ENCODE assay signal across 2 cellular contexts in genomic region chr16:14338236-14338635, GRCh38.
A peak's percentile ranks its signal among the peaks of the same experiment; 100 is the strongest.
TF ChIP-seq lines count a peak whose summit lies in the region.

No MANE protein-coding gene starts in this region.

TF ChIP-seq in HepG2, 621 proteins besides CTCF, POLR2A, EP300 and RAD21:
- TF ChIP-seq ZNF282 (IDR thresholded peaks at IDR 0.05; ENCODE audit: partially characterized antibody) = peak; percentile 44
- TF ChIP-seq ZNF678 (CRISPR knock-in tag; IDR thresholded peaks at IDR 0.05) = no peak
- TF ChIP-seq FOXP1 (IDR thresholded peaks at IDR 0.05) = 0 out of 2 replicates have a peak, but pooled peaks have one; percentile 12
- no peak for TF ChIP-seq FOXP1 (CRISPR knock-in tag; IDR thresholded peaks at IDR 0.05)
- no peak for TF ChIP-seq ZNF24 (IDR thresholded peaks at IDR 0.05)
- no peak for TF ChIP-seq ZNF253 (CRISPR knock-in tag; IDR thresholded peaks at IDR 0.05; ENCODE audit: borderline replicate concordance)
- peak; percentile 56; the same call in 1 of the 2 replicates for TF ChIP-seq ZSCAN21 (CRISPR knock-in tag; IDR thresholded peaks at IDR 0.05; ENCODE audit: borderline replicate concordance)
- TF ChIP-seq PHF5A (CRISPR knock-in tag; IDR thresholded peaks at IDR 0.05; ENCODE audit: low read depth, unreplicated experiment) = no peak
- peak; percentile 77; the same call in 1 of the 2 replicates for TF ChIP-seq NONO (IDR thresholded peaks at IDR 0.05)
- no peak for TF ChIP-seq NONO (CRISPR knock-in tag; conservative IDR thresholded peaks at IDR 0.05)
- no peak for TF ChIP-seq NR1H2 (CRISPR knock-in tag; IDR thresholded peaks at IDR 0.05; ENCODE audit: borderline replicate concordance, low read depth)
- no peak for TF ChIP-seq ASH2L (IDR thresholded peaks at IDR 0.05; ENCODE audit: insufficient read length, low read depth, low read length)
- no peak for TF ChIP-seq SRSF9 (IDR thresholded peaks at IDR 0.05; ENCODE audit: borderline replicate concordance, insufficient read depth, low read depth, low read length, poor library complexity, severe bottlenecking)
- TF ChIP-seq IKZF1 (IDR thresholded peaks at IDR 0.05) = peak; percentile 97
- TF ChIP-seq ZNF468 (CRISPR knock-in tag; IDR thresholded peaks at IDR 0.05) = peak; percentile 64; the same call in 1 of the 2 replicates
- TF ChIP-seq ZNF746 (CRISPR knock-in tag; IDR thresholded peaks at IDR 0.05) = peak; percentile 38; the same call in 1 of the 2 replicates
- TF ChIP-seq GATA4 (IDR thresholded peaks at IDR 0.05; ENCODE audit: borderline replicate concordance, low read depth) = no peak
- no peak for TF ChIP-seq ZNF138 (CRISPR knock-in tag; IDR thresholded peaks at IDR 0.05; ENCODE audit: low read depth)
- TF ChIP-seq FOXA1 (IDR thresholded peaks at IDR 0.05) = peak; percentile 34; the same call in 1 of the 2 replicates
- TF ChIP-seq FOXA1 (CRISPR knock-in tag; IDR thresholded peaks at IDR 0.05) = no peak
- TF ChIP-seq ZBTB42 (CRISPR knock-in tag; IDR thresholded peaks at IDR 0.05) = 0 out of 2 replicates have a peak, but pooled peaks have one; percentile 14
- peak; percentile 64 for TF ChIP-seq HNRNPK (IDR thresholded peaks at IDR 0.05; ENCODE audit: low read depth, low read length, poor library complexity, severe bottlenecking)
- TF ChIP-seq KAT8 (CRISPR knock-in tag; IDR thresholded peaks at IDR 0.05) = no peak
- peak; percentile 16; the same call in 1 of the 2 replicates for TF ChIP-seq MAFG (CRISPR knock-in tag; IDR thresholded peaks at IDR 0.05)
- peak; percentile 61 for TF ChIP-seq PCBP2 (optimal IDR thresholded peaks at IDR 0.05; ENCODE audit: low read depth, low read length, poor library complexity, severe bottlenecking)
- 0 out of 2 replicates have a peak, but pooled peaks have one; percentile 61 for TF ChIP-seq ZFP36L1 (CRISPR knock-in tag; IDR thresholded peaks at IDR 0.05)
- TF ChIP-seq ZNF891 (CRISPR knock-in tag; IDR thresholded peaks at IDR 0.05) = no peak
- TF ChIP-seq, protein P1, sequence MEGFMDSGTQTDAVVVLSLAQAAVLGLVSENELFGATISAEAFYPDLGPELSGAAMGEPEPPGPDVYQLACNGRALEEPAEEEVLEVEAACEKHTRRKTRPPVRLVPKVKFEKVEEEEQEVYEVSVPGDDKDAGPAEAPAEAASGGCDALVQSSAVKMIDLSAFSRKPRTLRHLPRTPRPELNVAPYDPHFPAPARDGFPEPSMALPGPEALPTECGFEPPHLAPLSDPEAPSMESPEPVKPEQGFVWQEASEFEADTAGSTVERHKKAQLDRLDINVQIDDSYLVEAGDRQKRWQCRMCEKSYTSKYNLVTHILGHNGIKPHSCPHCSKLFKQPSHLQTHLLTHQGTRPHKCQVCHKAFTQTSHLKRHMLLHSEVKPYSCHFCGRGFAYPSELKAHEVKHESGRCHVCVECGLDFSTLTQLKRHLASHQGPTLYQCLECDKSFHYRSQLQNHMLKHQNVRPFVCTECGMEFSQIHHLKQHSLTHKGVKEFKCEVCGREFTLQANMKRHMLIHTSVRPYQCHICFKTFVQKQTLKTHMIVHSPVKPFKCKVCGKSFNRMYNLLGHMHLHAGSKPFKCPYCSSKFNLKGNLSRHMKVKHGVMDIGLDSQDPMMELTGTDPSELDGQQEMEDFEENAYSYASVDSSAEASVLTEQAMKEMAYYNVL (CRISPR knock-in tag; IDR thresholded peaks at IDR 0.05; ENCODE audit: borderline replicate concordance) = 0 out of 2 replicates have a peak, but pooled peaks have one; percentile 27
- no peak for TF ChIP-seq ZNF83 (CRISPR knock-in tag; IDR thresholded peaks at IDR 0.05; ENCODE audit: borderline replicate concordance)
- TF ChIP-seq ZHX1 (CRISPR knock-in tag; IDR thresholded peaks at IDR 0.05; ENCODE audit: low read depth) = 0 out of 2 replicates have a peak, but pooled peaks have one; percentile 40

TF ChIP-seq in H1, 55 proteins besides CTCF, POLR2A, EP300 and RAD21:
- TF ChIP-seq TEAD4 (IDR thresholded peaks at IDR 0.05; ENCODE audit: low read depth, low read length) = no peak
- TF ChIP-seq GTF2F1 (IDR thresholded peaks at IDR 0.05; ENCODE audit: borderline replicate concordance, low read depth, low read length) = no peak
- TF ChIP-seq, protein P2, sequence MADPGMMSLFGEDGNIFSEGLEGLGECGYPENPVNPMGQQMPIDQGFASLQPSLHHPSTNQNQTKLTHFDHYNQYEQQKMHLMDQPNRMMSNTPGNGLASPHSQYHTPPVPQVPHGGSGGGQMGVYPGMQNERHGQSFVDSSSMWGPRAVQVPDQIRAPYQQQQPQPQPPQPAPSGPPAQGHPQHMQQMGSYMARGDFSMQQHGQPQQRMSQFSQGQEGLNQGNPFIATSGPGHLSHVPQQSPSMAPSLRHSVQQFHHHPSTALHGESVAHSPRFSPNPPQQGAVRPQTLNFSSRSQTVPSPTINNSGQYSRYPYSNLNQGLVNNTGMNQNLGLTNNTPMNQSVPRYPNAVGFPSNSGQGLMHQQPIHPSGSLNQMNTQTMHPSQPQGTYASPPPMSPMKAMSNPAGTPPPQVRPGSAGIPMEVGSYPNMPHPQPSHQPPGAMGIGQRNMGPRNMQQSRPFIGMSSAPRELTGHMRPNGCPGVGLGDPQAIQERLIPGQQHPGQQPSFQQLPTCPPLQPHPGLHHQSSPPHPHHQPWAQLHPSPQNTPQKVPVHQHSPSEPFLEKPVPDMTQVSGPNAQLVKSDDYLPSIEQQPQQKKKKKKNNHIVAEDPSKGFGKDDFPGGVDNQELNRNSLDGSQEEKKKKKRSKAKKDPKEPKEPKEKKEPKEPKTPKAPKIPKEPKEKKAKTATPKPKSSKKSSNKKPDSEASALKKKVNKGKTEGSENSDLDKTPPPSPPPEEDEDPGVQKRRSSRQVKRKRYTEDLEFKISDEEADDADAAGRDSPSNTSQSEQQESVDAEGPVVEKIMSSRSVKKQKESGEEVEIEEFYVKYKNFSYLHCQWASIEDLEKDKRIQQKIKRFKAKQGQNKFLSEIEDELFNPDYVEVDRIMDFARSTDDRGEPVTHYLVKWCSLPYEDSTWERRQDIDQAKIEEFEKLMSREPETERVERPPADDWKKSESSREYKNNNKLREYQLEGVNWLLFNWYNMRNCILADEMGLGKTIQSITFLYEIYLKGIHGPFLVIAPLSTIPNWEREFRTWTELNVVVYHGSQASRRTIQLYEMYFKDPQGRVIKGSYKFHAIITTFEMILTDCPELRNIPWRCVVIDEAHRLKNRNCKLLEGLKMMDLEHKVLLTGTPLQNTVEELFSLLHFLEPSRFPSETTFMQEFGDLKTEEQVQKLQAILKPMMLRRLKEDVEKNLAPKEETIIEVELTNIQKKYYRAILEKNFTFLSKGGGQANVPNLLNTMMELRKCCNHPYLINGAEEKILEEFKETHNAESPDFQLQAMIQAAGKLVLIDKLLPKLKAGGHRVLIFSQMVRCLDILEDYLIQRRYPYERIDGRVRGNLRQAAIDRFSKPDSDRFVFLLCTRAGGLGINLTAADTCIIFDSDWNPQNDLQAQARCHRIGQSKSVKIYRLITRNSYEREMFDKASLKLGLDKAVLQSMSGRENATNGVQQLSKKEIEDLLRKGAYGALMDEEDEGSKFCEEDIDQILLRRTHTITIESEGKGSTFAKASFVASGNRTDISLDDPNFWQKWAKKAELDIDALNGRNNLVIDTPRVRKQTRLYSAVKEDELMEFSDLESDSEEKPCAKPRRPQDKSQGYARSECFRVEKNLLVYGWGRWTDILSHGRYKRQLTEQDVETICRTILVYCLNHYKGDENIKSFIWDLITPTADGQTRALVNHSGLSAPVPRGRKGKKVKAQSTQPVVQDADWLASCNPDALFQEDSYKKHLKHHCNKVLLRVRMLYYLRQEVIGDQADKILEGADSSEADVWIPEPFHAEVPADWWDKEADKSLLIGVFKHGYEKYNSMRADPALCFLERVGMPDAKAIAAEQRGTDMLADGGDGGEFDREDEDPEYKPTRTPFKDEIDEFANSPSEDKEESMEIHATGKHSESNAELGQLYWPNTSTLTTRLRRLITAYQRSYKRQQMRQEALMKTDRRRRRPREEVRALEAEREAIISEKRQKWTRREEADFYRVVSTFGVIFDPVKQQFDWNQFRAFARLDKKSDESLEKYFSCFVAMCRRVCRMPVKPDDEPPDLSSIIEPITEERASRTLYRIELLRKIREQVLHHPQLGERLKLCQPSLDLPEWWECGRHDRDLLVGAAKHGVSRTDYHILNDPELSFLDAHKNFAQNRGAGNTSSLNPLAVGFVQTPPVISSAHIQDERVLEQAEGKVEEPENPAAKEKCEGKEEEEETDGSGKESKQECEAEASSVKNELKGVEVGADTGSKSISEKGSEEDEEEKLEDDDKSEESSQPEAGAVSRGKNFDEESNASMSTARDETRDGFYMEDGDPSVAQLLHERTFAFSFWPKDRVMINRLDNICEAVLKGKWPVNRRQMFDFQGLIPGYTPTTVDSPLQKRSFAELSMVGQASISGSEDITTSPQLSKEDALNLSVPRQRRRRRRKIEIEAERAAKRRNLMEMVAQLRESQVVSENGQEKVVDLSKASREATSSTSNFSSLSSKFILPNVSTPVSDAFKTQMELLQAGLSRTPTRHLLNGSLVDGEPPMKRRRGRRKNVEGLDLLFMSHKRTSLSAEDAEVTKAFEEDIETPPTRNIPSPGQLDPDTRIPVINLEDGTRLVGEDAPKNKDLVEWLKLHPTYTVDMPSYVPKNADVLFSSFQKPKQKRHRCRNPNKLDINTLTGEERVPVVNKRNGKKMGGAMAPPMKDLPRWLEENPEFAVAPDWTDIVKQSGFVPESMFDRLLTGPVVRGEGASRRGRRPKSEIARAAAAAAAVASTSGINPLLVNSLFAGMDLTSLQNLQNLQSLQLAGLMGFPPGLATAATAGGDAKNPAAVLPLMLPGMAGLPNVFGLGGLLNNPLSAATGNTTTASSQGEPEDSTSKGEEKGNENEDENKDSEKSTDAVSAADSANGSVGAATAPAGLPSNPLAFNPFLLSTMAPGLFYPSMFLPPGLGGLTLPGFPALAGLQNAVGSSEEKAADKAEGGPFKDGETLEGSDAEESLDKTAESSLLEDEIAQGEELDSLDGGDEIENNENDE (IDR thresholded peaks at IDR 0.05; ENCODE audit: insufficient replicate concordance, low read length) = no peak
- TF ChIP-seq USF2 (IDR thresholded peaks at IDR 0.05; ENCODE audit: low read length) = no peak
- no peak for TF ChIP-seq RBBP5 (IDR thresholded peaks at IDR 0.05; ENCODE audit: borderline replicate concordance, low read depth, low read length)
- TF ChIP-seq ATF2 (IDR thresholded peaks at IDR 0.05; ENCODE audit: low read length) = no peak
- no peak for TF ChIP-seq RXRA (IDR thresholded peaks at IDR 0.05; ENCODE audit: insufficient read depth, low read depth, low read length)
- TF ChIP-seq SUZ12 (IDR thresholded peaks at IDR 0.05; ENCODE audit: low read length) = no peak
- no peak for TF ChIP-seq TCF12 (IDR thresholded peaks at IDR 0.05; ENCODE audit: low read depth, low read length)
- no peak for TF ChIP-seq NANOG (IDR thresholded peaks at IDR 0.05; ENCODE audit: insufficient read depth, low read depth, low read length, poor library complexity, severe bottlenecking)
